ENCODE assay signal across 21 cellular contexts in genomic region chr7:80488851-80489370, GRCh38. TPM values are rescaled to one million over a fixed set of nuclear protein-coding genes. Genes with fewer than 3 reads are reported as not detected.
"Had no signal": no experiment of that assay in that cellular context is flagged by ENCODE, and none has a peak within 500 bp of the region (broad histone marks: within the 10 kb centered on the region; RNA-seq: fewer than 3 reads in every experiment).

No MANE protein-coding gene starts in this region.

- H3K36me3 Mint-ChIP-seq: activated naive CD8-positive, alpha-beta T cell treated with anti-CD3 and anti-CD28 coated beads for 36 hours; T-cell had no signal

- H3K9me3 Mint-ChIP-seq: activated CD4-positive, alpha-beta memory T cell treated with anti-CD3 and anti-CD28 coated beads, Interleukin-2, amount 10 ng/mL, durations not matched to agents 7 days and 5 days; activated naive CD8-positive, alpha-beta T cell treated with anti-CD3 and anti-CD28 coated beads for 36 hours; nephron; stimulated activated naive CD8-positive, alpha-beta T cell treated with anti-CD3 and anti-CD28 coated beads, Interleukin-15, Interleukin-2, amounts not matched to agents 100 ng/mL and 50 ng/mL, for 24 hours had no signal

- H3K4me3 Mint-ChIP-seq: activated CD4-positive, alpha-beta memory T cell treated with anti-CD3 and anti-CD28 coated beads, Interleukin-2, amount 10 ng/mL, durations not matched to agents 7 days and 5 days; activated naive CD8-positive, alpha-beta T cell treated with anti-CD3 and anti-CD28 coated beads for 36 hours; nephron; stimulated activated naive CD8-positive, alpha-beta T cell treated with anti-CD3 and anti-CD28 coated beads, Interleukin-15, Interleukin-2, amounts not matched to agents 100 ng/mL and 50 ng/mL, for 24 hours; T-cell had no signal

- H3K4me1 Mint-ChIP-seq: activated CD4-positive, alpha-beta memory T cell treated with anti-CD3 and anti-CD28 coated beads, Interleukin-2, amount 10 ng/mL, durations not matched to agents 7 days and 5 days; activated naive CD8-positive, alpha-beta T cell treated with anti-CD3 and anti-CD28 coated beads for 36 hours; T-cell had no signal

- DNase-seq: activated CD4-positive, alpha-beta memory T cell treated with anti-CD3 and anti-CD28 coated beads, Interleukin-2, amount 10 ng/mL, durations not matched to agents 7 days and 5 days; activated gamma-delta T cell treated with Interleukin-2 at 50 U/mL for 16 hours; activated naive CD8-positive, alpha-beta T cell treated with anti-CD3 and anti-CD28 coated beads for 36 hours; activated T-cell treated with anti-CD3 and anti-CD28 coated beads, Interleukin-2, amount 50 U/mL, for 48 hours; anterior cingulate cortex; dorsolateral prefrontal cortex; hippocampal formation; left colon; mammary epithelial cell; occipital lobe; stimulated activated CD4-positive, alpha-beta T cell treated with anti-CD3 and anti-CD28 coated beads, Interleukin-4, amount 100 ng/mL, for 1 hour; stimulated activated CD8-positive, alpha-beta memory T cell treated with anti-CD3 and anti-CD28 coated beads, Interleukin-4, amount 100 ng/mL, for 48 hours; T-cell; T1000; testis; upper lobe of right lung had no signal

- H3K27me3 Mint-ChIP-seq: activated CD4-positive, alpha-beta memory T cell treated with anti-CD3 and anti-CD28 coated beads, Interleukin-2, amount 10 ng/mL, durations not matched to agents 7 days and 5 days; stimulated activated naive CD8-positive, alpha-beta T cell treated with anti-CD3 and anti-CD28 coated beads, Interleukin-15, Interleukin-2, amounts not matched to agents 100 ng/mL and 50 ng/mL, for 24 hours had no signal

- H3K27ac Mint-ChIP-seq: activated CD4-positive, alpha-beta memory T cell treated with anti-CD3 and anti-CD28 coated beads, Interleukin-2, amount 10 ng/mL, durations not matched to agents 7 days and 5 days; activated naive CD8-positive, alpha-beta T cell treated with anti-CD3 and anti-CD28 coated beads for 36 hours; nephron; stimulated activated naive CD8-positive, alpha-beta T cell treated with anti-CD3 and anti-CD28 coated beads, Interleukin-15, Interleukin-2, amounts not matched to agents 100 ng/mL and 50 ng/mL, for 24 hours; T-cell had no signal

- ATAC-seq: left colon, T-cell, upper lobe of right lung had no signal

- H3K27ac ChIP-seq: dorsolateral prefrontal cortex, testis, upper lobe of right lung, VCaP had no signal

RNA-seq across cellular contexts. Expression of gene GNAT3, which starts 23.0 kb away (rescaled TPM):
- total RNA-seq: activated CD4-positive, alpha-beta memory T cell treated with anti-CD3 and anti-CD28 coated beads, Interleukin-2, amount 10 ng/mL, durations not matched to agents 7 days and 5 days; activated naive CD8-positive, alpha-beta T cell treated with anti-CD3 and anti-CD28 coated beads for 36 hours; dorsolateral prefrontal cortex; endothelial cell of umbilical vein; left colon; mammary epithelial cell; occipital lobe; pulmonary artery endothelial cell; T-cell; testis; upper lobe of right lung had no signal
- polyA plus RNA-seq: endothelial cell of umbilical vein, mammary epithelial cell had no signal
